ENCODE assay signal across 13 cellular contexts in genomic region chr11:118635237-118635591, GRCh38. TPM values are rescaled to one million over a fixed set of nuclear protein-coding genes. Genes with fewer than 3 reads are reported as not detected.
DNase-seq lines count a peak whose midpoint lies in the region; ATAC-seq and TF ChIP-seq lines count a peak whose summit lies in the region.
"Had no signal": no experiment of that assay in that cellular context is flagged by ENCODE, and none has a peak within 500 bp of the region (broad histone marks: within the 10 kb centered on the region; RNA-seq: fewer than 3 reads in every experiment).

No MANE protein-coding gene starts in this region.

- H3K4me1 Mint-ChIP-seq in endodermal cell = peaks cover 16% of the 10 kb centered on the region
- peaks cover 19% of the 10 kb centered on the region for H3K4me1 Mint-ChIP-seq in type B pancreatic cell (ENCODE audit: unreplicated experiment)

- no peak overlapping the region for H3K18ac ChIP-seq in mesendoderm (ENCODE audit: low read length)

- H3K27ac Mint-ChIP-seq in endodermal cell = peak overlapping the region; percentile 70
- no peak overlapping the region for H3K27ac Mint-ChIP-seq in type B pancreatic cell

- no peak overlapping the region for H4K8ac ChIP-seq in mesendoderm (ENCODE audit: low read depth, low read length)

- no peak for TF ChIP-seq CTCF in endodermal cell (conservative IDR thresholded peaks at IDR 0.05)
- TF ChIP-seq CTCF in type B pancreatic cell (conservative IDR thresholded peaks at IDR 0.05) = no peak

- H3K9ac ChIP-seq in endodermal cell (ENCODE audit: extremely low read depth, low read length, poor library complexity, severe bottlenecking) (peak overlapping the region; percentile 44), mesendoderm (ENCODE audit: low read length) (peak overlapping the region; percentile 77)

- H3K9me3 Mint-ChIP-seq in endodermal cell (no peaks in the 10 kb centered on the region), type B pancreatic cell (no peaks in the 10 kb centered on the region)

- H3K4me3 ChIP-seq in endodermal cell (ENCODE audit: low read length) (peak overlapping the region; percentile 76), mesendoderm (ENCODE audit: low read length) (peak overlapping the region; percentile 27)
- H3K4me3 ChIP-seq: A549 had no signal

- peaks cover 7% of the 10 kb centered on the region for H3K4me1 ChIP-seq in endodermal cell (ENCODE audit: control insufficient read depth, insufficient read depth, low read length)
- peaks cover 7% of the 10 kb centered on the region for H3K4me1 ChIP-seq in mesendoderm (ENCODE audit: control insufficient read depth, low read depth, low read length)

- H3K23ac ChIP-seq in mesendoderm (ENCODE audit: low read length) = no peak overlapping the region

- DNase-seq in NCI-H1417 (lab: John Stamatoyannopoulos, UW) (peak in 2 of 3 experiments; percentile 20 to 58), NCI-H1417 treated with DMSO at 0.1 percent for 48 hours (lab: John Stamatoyannopoulos, UW) (no peak), endodermal cell (no peak), mesendoderm (no peak), type B pancreatic cell (ENCODE audit: extremely low spot score, unreplicated experiment) (no peak), EL (no peak)
- DNase-seq: activated naive CD4-positive, alpha-beta T cell treated with anti-CD3 and anti-CD28 coated beads, Interleukin-2, amount 50 U/mL, for 16 hours; NCI-H345 had no signal

- peak overlapping the region; percentile 90 for H3K56ac ChIP-seq in mesendoderm (ENCODE audit: low read length)

- no peaks in the 10 kb centered on the region for H3K79me1 ChIP-seq in mesendoderm (ENCODE audit: low read length)

- WGBS in endodermal cell (ENCODE audit: insufficient coverage in 1 of 2, insufficient read length in 1 of 2), 2 experiments = 23 to 38% methylated on average over 15 of the region's 15 CpGs
- WGBS in mesendoderm (ENCODE audit: extremely low coverage, insufficient coverage, low lambda C conversion rate) = no CpG with 5 or more reads among the region's 15 CpGs

- peaks cover 2% of the 10 kb centered on the region for H3K27me3 Mint-ChIP-seq in endodermal cell (ENCODE audit: insufficient read depth)
- H3K27me3 Mint-ChIP-seq in type B pancreatic cell = no peaks in the 10 kb centered on the region

- H3K79me2 ChIP-seq in mesendoderm (ENCODE audit: control insufficient read depth, insufficient read depth, low read length) = no peaks in the 10 kb centered on the region

- H2BK5ac ChIP-seq in mesendoderm (ENCODE audit: low read length) = no peak overlapping the region

- ATAC-seq in HG02588 (IDR thresholded peaks at IDR 0.05; ENCODE audit: unreplicated experiment) = no peak
- ATAC-seq in GM21367 (IDR thresholded peaks at IDR 0.05; ENCODE audit: unreplicated experiment) = no peak
- ATAC-seq: A549 had no signal

- H4K5ac ChIP-seq in mesendoderm (ENCODE audit: low read length) = no peak overlapping the region

- H2AK5ac ChIP-seq in mesendoderm (ENCODE audit: low read length) = no peak overlapping the region

- H3K36me3 ChIP-seq in endodermal cell (ENCODE audit: control insufficient read depth, insufficient read depth, low read length) (peaks cover 14% of the 10 kb centered on the region), mesendoderm (ENCODE audit: control insufficient read depth, insufficient read depth, low read length) (no peaks in the 10 kb centered on the region)

- peak overlapping the region; percentile 80 for H3K4me2 ChIP-seq in mesendoderm (ENCODE audit: low read length)
- H3K4me2 ChIP-seq: A549 had no signal

- H3K4me3 Mint-ChIP-seq in endodermal cell = peak overlapping the region; percentile 55
- H3K4me3 Mint-ChIP-seq in type B pancreatic cell = peak overlapping the region; percentile 82

- H3K27me3 ChIP-seq in endodermal cell (ENCODE audit: control insufficient read depth, insufficient read depth, low read length, poor library complexity, severe bottlenecking) (peaks cover 10% of the 10 kb centered on the region), mesendoderm (ENCODE audit: insufficient read depth, low read length, poor library complexity) (no peaks in the 10 kb centered on the region)

- H2BK15ac ChIP-seq in mesendoderm (replicated peaks; ENCODE audit: low read depth) = no peak overlapping the region

- H3K36me3 Mint-ChIP-seq in endodermal cell (ENCODE audit: low read depth) (peaks cover 29% of the 10 kb centered on the region), type B pancreatic cell (peaks cover 17% of the 10 kb centered on the region)

- H3K4ac ChIP-seq in mesendoderm (ENCODE audit: low read depth, low read length) = no peak overlapping the region

- H3K27ac ChIP-seq in endodermal cell (ENCODE audit: low read depth, low read length) (peak overlapping the region; percentile 25), mesendoderm (ENCODE audit: low read depth, low read length) (peak overlapping the region; percentile 15)
- H3K27ac ChIP-seq: A549 had no signal

- no peaks in the 10 kb centered on the region for H3K9me3 ChIP-seq in endodermal cell (ENCODE audit: control insufficient read depth, low read length)
- H3K9me3 ChIP-seq: A549 had no signal

- no peak overlapping the region for H2BK120ac ChIP-seq in mesendoderm (ENCODE audit: low read depth, low read length)

RNA-seq across cellular contexts. Expression of gene PHLDB1, which starts 27.8 kb away (rescaled TPM):
- total RNA-seq in endodermal cell = 10 to 100 TPM; 45.9 to 54.9 TPM
- 106 TPM for polyA plus RNA-seq in endodermal cell (2013, experiment 1 of 2)
- polyA plus RNA-seq in endodermal cell (2013, experiment 2 of 2) = 105 TPM
- polyA plus RNA-seq in mesendoderm (2013, experiment 1 of 2) = 35.1 TPM
- polyA plus RNA-seq in mesendoderm (2013, experiment 2 of 2) = 34.9 TPM
- 21.2 and 63.1 TPM in 2 replicates for total RNA-seq in type B pancreatic cell (ENCODE audit: low replicate concordance)

RNA-seq across cellular contexts. Expression of gene TREH, which starts 44.2 kb away (rescaled TPM):
- total RNA-seq in endodermal cell (not detected), type B pancreatic cell (ENCODE audit: low replicate concordance) (0.33 and 0.41 TPM in 2 replicates)
- not detected for polyA plus RNA-seq in endodermal cell (2013, experiment 1 of 2)
- polyA plus RNA-seq in endodermal cell (2013, experiment 2 of 2) = not detected
- not detected for polyA plus RNA-seq in mesendoderm (2013, experiment 1 of 2)
- polyA plus RNA-seq in mesendoderm (2013, experiment 2 of 2) = not detected
- total RNA-seq: fibroblast of villous mesenchyme, pulmonary artery endothelial cell had no signal

Comparison
In these comparisons a context has a peak if more than half of its experiments do, and no peak if none do; other contexts are left out.
1. DNase-seq: peak in NCI-H1417 (2 of 3); none in NCI-H1417 treated with DMSO at 0.1 percent for 48 hours (single experiment), endodermal cell (single experiment), mesendoderm (single experiment), type B pancreatic cell (single experiment) and EL (single experiment).